10 cellular contexts compared by ENCODE assay signal in the genomic region with DNA sequence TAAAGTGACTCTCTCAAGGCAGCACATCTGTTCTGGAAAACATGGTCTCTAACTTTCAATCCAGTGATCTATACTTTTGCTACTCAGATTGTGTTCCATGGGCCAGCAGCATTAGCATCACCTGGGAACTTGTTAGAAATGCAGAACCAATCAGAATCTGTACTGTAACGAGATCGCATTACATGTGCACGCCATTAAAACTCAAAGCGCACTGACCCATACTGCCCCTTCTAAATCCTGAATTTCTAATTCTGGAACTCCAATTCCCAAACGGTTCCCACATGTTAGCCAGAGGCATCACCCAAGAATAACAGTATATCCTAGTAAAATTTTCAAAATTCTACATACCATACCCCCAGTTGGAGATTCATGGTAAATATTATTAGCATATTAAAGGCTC. TPM values are rescaled to one million over a fixed set of nuclear protein-coding genes. Genes with fewer than 3 reads are reported as not detected.
DNase-seq lines count a peak whose midpoint lies in the region; ATAC-seq, FAIRE-seq and TF ChIP-seq lines count a peak whose summit lies in the region.
"Had no signal": no experiment of that assay in that cellular context is flagged by ENCODE, and none has a peak within 500 bp of the region (broad histone marks: within the 10 kb centered on the region; RNA-seq: fewer than 3 reads in every experiment).

No MANE protein-coding gene starts in this region.

- no peak for TF ChIP-seq CTCF in kidney (IDR thresholded peaks at IDR 0.05; ENCODE audit: borderline replicate concordance, extremely low read depth, insufficient read depth)
- TF ChIP-seq CTCF in thoracic aorta (IDR thresholded peaks at IDR 0.05) = no peak

- H3K4me1 ChIP-seq in kidney (ENCODE audit: control insufficient read depth in 1 of 2, insufficient read depth in 1 of 2, low read depth in 1 of 2, low read length in 2 of 2) (peaks cover 9 to 13% of the 10 kb centered on the region in 2 donors), thoracic aorta (ENCODE audit: control insufficient read depth in 1 of 2, low read depth in 2 of 2) (peaks cover 19 to 43% of the 10 kb centered on the region in 2 donors)

- FAIRE-seq in kidney (lab: Jason Lieb, UNC) = no peak

- H3K9ac ChIP-seq in kidney (ENCODE audit: low read length in 2 of 2) = no peak overlapping the region

- peaks cover 4% of the 10 kb centered on the region for H3K4me1 Mint-ChIP-seq in activated CD4-positive, alpha-beta memory T cell treated with anti-CD3 and anti-CD28 coated beads for 36 hours (ENCODE audit: low read depth)
- H3K4me1 Mint-ChIP-seq in activated CD4-positive, alpha-beta memory T cell treated with anti-CD3 and anti-CD28 coated beads, Interleukin-2, amount 10 ng/mL, durations not matched to agents 7 days and 5 days = peaks cover 12% of the 10 kb centered on the region
- H3K4me1 Mint-ChIP-seq in activated T-helper 2 cell treated with anti-CD3 and anti-CD28 coated beads, Interferon-gamma antibody, Interleukin-2, Interleukin-4, amounts not matched to agents 10 μg/mL and 5 μg/mL and 100 μg/mL, durations not matched to agents 14 hours and 24 hours and 36 hours (ENCODE audit: low read depth) = peaks cover 9% of the 10 kb centered on the region

- H3K4me3 ChIP-seq in kidney (ENCODE audit: low read length in 2 of 2) (peak overlapping the region; percentile 69 to 85), thoracic aorta (peak overlapping the region; percentile 86)

- intact Hi-C loops in activated CD4-positive, alpha-beta memory T cell treated with anti-CD3 and anti-CD28 coated beads for 36 hours (cut with micrococcal nuclease) = loop anchor here (5.0 to 10.0 kb wide), 2 partner anchors 138 to 566 kb away; partner anchors contain the start of gene STAMBP
- intact Hi-C loops in activated T-helper 2 cell treated with anti-CD3 and anti-CD28 coated beads, Interferon-gamma antibody, Interleukin-2, Interleukin-4, amounts not matched to agents 10 μg/mL and 5 μg/mL and 100 μg/mL, durations not matched to agents 14 hours and 24 hours and 36 hours (cut with micrococcal nuclease) = loop anchor here (5.0 kb wide), 1 partner anchor 138 kb away; no protein-coding TSS in a partner anchor
- intact Hi-C loops in kidney (cut with DNase I) = no loop called here

- POLR2A ChIA-PET in activated CD4-positive, alpha-beta memory T cell treated with anti-CD3 and anti-CD28 coated beads for 36 hours (lab: Charles Lee) = interaction anchor here (0.8 to 1.9 kb wide), 3 partner anchors 31 to 212 kb away, joined by 3 to 8 read pairs (median 4); partner anchors contain the start of genes C2orf81, MOB1A and WDR54
- POLR2A ChIA-PET in activated CD4-positive, alpha-beta memory T cell treated with anti-CD3 and anti-CD28 coated beads, Interleukin-2, amount 10 ng/mL, durations not matched to agents 7 days and 5 days (lab: Charles Lee) = interaction anchor here (0.5 to 2.6 kb wide), 14 partner anchors 9 to 460 kb away, joined by 3 to 15 read pairs (median 4); partner anchors contain the start of genes BOLA3, C2orf81, DCTN1 and INO80B

- CTCF ChIA-PET in activated CD4-positive, alpha-beta memory T cell treated with anti-CD3 and anti-CD28 coated beads for 36 hours (lab: Charles Lee) = interaction anchor here (0.6 to 6.9 kb wide), 16 partner anchors 9 to 653 kb away, joined by 3 to 46 read pairs (median 5); partner anchors contain the start of genes C2orf81, DCTN1, MOB1A and MRPL53
- CTCF ChIA-PET in activated CD4-positive, alpha-beta memory T cell treated with anti-CD3 and anti-CD28 coated beads, Interleukin-2, amount 10 ng/mL, durations not matched to agents 7 days and 5 days (lab: Charles Lee) = interaction anchor here (0.7 to 3.0 kb wide), 15 partner anchors 8 to 566 kb away, joined by 3 to 19 read pairs (median 4); partner anchors contain the start of genes BOLA3, C2orf81, DCTN1 and MOB1A

- H3K9me3 ChIP-seq in kidney (ENCODE audit: control insufficient read depth in 1 of 2, low read length in 2 of 2) (no peaks in the 10 kb centered on the region), thoracic aorta (no peaks in the 10 kb centered on the region)

- no peaks in the 10 kb centered on the region for H3K9me3 Mint-ChIP-seq in activated CD4-positive, alpha-beta memory T cell treated with anti-CD3 and anti-CD28 coated beads for 36 hours
- no peaks in the 10 kb centered on the region for H3K9me3 Mint-ChIP-seq in activated CD4-positive, alpha-beta memory T cell treated with anti-CD3 and anti-CD28 coated beads, Interleukin-2, amount 10 ng/mL, durations not matched to agents 7 days and 5 days
- H3K9me3 Mint-ChIP-seq in activated T-helper 2 cell treated with anti-CD3 and anti-CD28 coated beads, Interferon-gamma antibody, Interleukin-2, Interleukin-4, amounts not matched to agents 10 μg/mL and 5 μg/mL and 100 μg/mL, durations not matched to agents 14 hours and 24 hours and 36 hours = no peaks in the 10 kb centered on the region

- no peak for ATAC-seq in thoracic aorta (ENCODE audit: insufficient number of reproducible peaks, low FRiP score, low read depth)
- no peak for ATAC-seq in HG03175 (IDR thresholded peaks at IDR 0.05; ENCODE audit: unreplicated experiment)

- no peaks in the 10 kb centered on the region for H3K27me3 Mint-ChIP-seq in activated CD4-positive, alpha-beta memory T cell treated with anti-CD3 and anti-CD28 coated beads for 36 hours
- peaks cover 6% of the 10 kb centered on the region for H3K27me3 Mint-ChIP-seq in activated CD4-positive, alpha-beta memory T cell treated with anti-CD3 and anti-CD28 coated beads, Interleukin-2, amount 10 ng/mL, durations not matched to agents 7 days and 5 days
- peaks cover 6% of the 10 kb centered on the region for H3K27me3 Mint-ChIP-seq in activated T-helper 2 cell treated with anti-CD3 and anti-CD28 coated beads, Interferon-gamma antibody, Interleukin-2, Interleukin-4, amounts not matched to agents 10 μg/mL and 5 μg/mL and 100 μg/mL, durations not matched to agents 14 hours and 24 hours and 36 hours (ENCODE audit: low read depth)

- H3K27me3 ChIP-seq in thoracic aorta (replicated peaks; ENCODE audit: insufficient read depth) = no peaks in the 10 kb centered on the region

- no peak overlapping the region for H3K27ac ChIP-seq in kidney (ENCODE audit: low read depth in 2 of 2, low read length in 2 of 2)
- H3K27ac ChIP-seq in thoracic aorta = no peak overlapping the region

- peak overlapping the region; percentile 60 for H3K4me3 Mint-ChIP-seq in activated CD4-positive, alpha-beta memory T cell treated with anti-CD3 and anti-CD28 coated beads for 36 hours
- no peak overlapping the region for H3K4me3 Mint-ChIP-seq in activated CD4-positive, alpha-beta memory T cell treated with anti-CD3 and anti-CD28 coated beads, Interleukin-2, amount 10 ng/mL, durations not matched to agents 7 days and 5 days
- H3K4me3 Mint-ChIP-seq in activated T-helper 2 cell treated with anti-CD3 and anti-CD28 coated beads, Interferon-gamma antibody, Interleukin-2, Interleukin-4, amounts not matched to agents 10 μg/mL and 5 μg/mL and 100 μg/mL, durations not matched to agents 14 hours and 24 hours and 36 hours (ENCODE audit: low read depth) = peak overlapping the region; percentile 92

- H3K36me3 ChIP-seq in kidney (ENCODE audit: control insufficient read depth in 1 of 2, insufficient read depth in 2 of 2, low read length in 2 of 2) (no peaks in the 10 kb centered on the region), thoracic aorta (no peaks in the 10 kb centered on the region)

- H3K27ac Mint-ChIP-seq in activated CD4-positive, alpha-beta memory T cell treated with anti-CD3 and anti-CD28 coated beads for 36 hours = no peak overlapping the region
- no peak overlapping the region for H3K27ac Mint-ChIP-seq in activated CD4-positive, alpha-beta memory T cell treated with anti-CD3 and anti-CD28 coated beads, Interleukin-2, amount 10 ng/mL, durations not matched to agents 7 days and 5 days
- peak overlapping the region; percentile 18 for H3K27ac Mint-ChIP-seq in activated T-helper 2 cell treated with anti-CD3 and anti-CD28 coated beads, Interferon-gamma antibody, Interleukin-2, Interleukin-4, amounts not matched to agents 10 μg/mL and 5 μg/mL and 100 μg/mL, durations not matched to agents 14 hours and 24 hours and 36 hours

- no peaks in the 10 kb centered on the region for H3K36me3 Mint-ChIP-seq in activated CD4-positive, alpha-beta memory T cell treated with anti-CD3 and anti-CD28 coated beads for 36 hours
- H3K36me3 Mint-ChIP-seq in activated CD4-positive, alpha-beta memory T cell treated with anti-CD3 and anti-CD28 coated beads, Interleukin-2, amount 10 ng/mL, durations not matched to agents 7 days and 5 days (ENCODE audit: low read depth) = no peaks in the 10 kb centered on the region
- no peaks in the 10 kb centered on the region for H3K36me3 Mint-ChIP-seq in activated T-helper 2 cell treated with anti-CD3 and anti-CD28 coated beads, Interferon-gamma antibody, Interleukin-2, Interleukin-4, amounts not matched to agents 10 μg/mL and 5 μg/mL and 100 μg/mL, durations not matched to agents 14 hours and 24 hours and 36 hours (ENCODE audit: low read depth)

- DNase-seq in activated CD4-positive, alpha-beta memory T cell treated with anti-CD3 and anti-CD28 coated beads for 36 hours = no peak
- no peak for DNase-seq in activated CD4-positive, alpha-beta memory T cell treated with anti-CD3 and anti-CD28 coated beads, Interleukin-2, amount 10 ng/mL, durations not matched to agents 7 days and 5 days
- no peak for DNase-seq in activated T-helper 2 cell treated with anti-CD3 and anti-CD28 coated beads, Interferon-gamma antibody, Interleukin-2, Interleukin-4, amounts not matched to agents 10 μg/mL and 5 μg/mL and 100 μg/mL, durations not matched to agents 14 hours and 24 hours and 36 hours (ENCODE audit: low spot score)
- DNase-seq in kidney (no peak), thoracic aorta (ENCODE audit: low spot score) (no peak)
- no peak for DNase-seq in stimulated activated CD4-positive, alpha-beta T cell treated with anti-CD3 and anti-CD28 coated beads, Interleukin-4, amount 100 ng/mL, for 4 hours
- DNase-seq in activated T-cell treated with anti-CD3 and anti-CD28 coated beads, Interleukin-2, amount 50 U/mL, for 1 hour = no peak
- DNase-seq: activated CD8-positive, alpha-beta memory T cell treated with anti-CD3 and anti-CD28 coated beads for 24 hours; NCI-H1105 treated with DMSO at 0.1 percent for 48 hours had no signal

RNA-seq across cellular contexts. Expression of gene DCTN1, which starts 10.5 kb away (rescaled TPM):
- 10 to 100 TPM; 75.6 to 79.5 TPM for total RNA-seq in activated CD4-positive, alpha-beta memory T cell treated with anti-CD3 and anti-CD28 coated beads for 36 hours
- total RNA-seq in activated CD4-positive, alpha-beta memory T cell treated with anti-CD3 and anti-CD28 coated beads, Interleukin-2, amount 10 ng/mL, durations not matched to agents 7 days and 5 days = 10 to 100 TPM; 88.9 to 99.7 TPM
- total RNA-seq in activated T-helper 2 cell treated with anti-CD3 and anti-CD28 coated beads, Interferon-gamma antibody, Interleukin-2, Interleukin-4, amounts not matched to agents 10 μg/mL and 5 μg/mL and 100 μg/mL, durations not matched to agents 14 hours and 24 hours and 36 hours = 91.1 and 104 TPM in 2 replicates
- total RNA-seq in kidney = 134 TPM
- 191 TPM for polyA plus RNA-seq in kidney (ENCODE audit: insufficient read depth, low read depth, low replicate concordance)
- 100 to 1,000 TPM; 123 to 332 TPM for total RNA-seq in thoracic aorta

RNA-seq across cellular contexts. Expression of gene C2orf81, which starts 30.8 kb away (rescaled TPM):
- 1 to 10 TPM; 2.4 to 2.8 TPM for total RNA-seq in activated CD4-positive, alpha-beta memory T cell treated with anti-CD3 and anti-CD28 coated beads for 36 hours
- total RNA-seq in activated CD4-positive, alpha-beta memory T cell treated with anti-CD3 and anti-CD28 coated beads, Interleukin-2, amount 10 ng/mL, durations not matched to agents 7 days and 5 days = 1 to 10 TPM; 1.2 to 1.6 TPM
- 1.6 and 1.9 TPM in 2 replicates for total RNA-seq in activated T-helper 2 cell treated with anti-CD3 and anti-CD28 coated beads, Interferon-gamma antibody, Interleukin-2, Interleukin-4, amounts not matched to agents 10 μg/mL and 5 μg/mL and 100 μg/mL, durations not matched to agents 14 hours and 24 hours and 36 hours
- total RNA-seq in kidney (11.6 TPM), thoracic aorta (1 to 10 TPM; 1.7 to 1.9 TPM)
- polyA plus RNA-seq in kidney (ENCODE audit: insufficient read depth, low read depth, low replicate concordance) = 8.8 TPM

RNA-seq across cellular contexts. Expression of gene WDR54, which starts 30.9 kb away (rescaled TPM):
- total RNA-seq in activated CD4-positive, alpha-beta memory T cell treated with anti-CD3 and anti-CD28 coated beads for 36 hours = 100 to 1,000 TPM; 101 TPM
- 100 to 1,000 TPM; 102 to 105 TPM for total RNA-seq in activated CD4-positive, alpha-beta memory T cell treated with anti-CD3 and anti-CD28 coated beads, Interleukin-2, amount 10 ng/mL, durations not matched to agents 7 days and 5 days
- 76.7 and 78.0 TPM in 2 replicates for total RNA-seq in activated T-helper 2 cell treated with anti-CD3 and anti-CD28 coated beads, Interferon-gamma antibody, Interleukin-2, Interleukin-4, amounts not matched to agents 10 μg/mL and 5 μg/mL and 100 μg/mL, durations not matched to agents 14 hours and 24 hours and 36 hours
- total RNA-seq in kidney = 23.3 TPM
- 37.6 TPM for polyA plus RNA-seq in kidney (ENCODE audit: insufficient read depth, low read depth, low replicate concordance)
- total RNA-seq in thoracic aorta = 1 to 10 TPM; 6.1 to 6.2 TPM

RNA-seq across cellular contexts. Expression of gene SLC4A5, which starts 47.4 kb away (rescaled TPM):
- 1 to 10 TPM; 2.9 to 3.1 TPM for total RNA-seq in activated CD4-positive, alpha-beta memory T cell treated with anti-CD3 and anti-CD28 coated beads for 36 hours
- total RNA-seq in activated CD4-positive, alpha-beta memory T cell treated with anti-CD3 and anti-CD28 coated beads, Interleukin-2, amount 10 ng/mL, durations not matched to agents 7 days and 5 days = 1 to 10 TPM; 2.5 to 3.4 TPM
- total RNA-seq in activated T-helper 2 cell treated with anti-CD3 and anti-CD28 coated beads, Interferon-gamma antibody, Interleukin-2, Interleukin-4, amounts not matched to agents 10 μg/mL and 5 μg/mL and 100 μg/mL, durations not matched to agents 14 hours and 24 hours and 36 hours = 1.2 and 1.8 TPM in 2 replicates
- total RNA-seq in kidney = 5.2 TPM
- 1.1 TPM for polyA plus RNA-seq in kidney (ENCODE audit: insufficient read depth, low read depth, low replicate concordance)
- 1 to 10 TPM; 2.2 to 9.5 TPM for total RNA-seq in thoracic aorta

RNA-seq across cellular contexts. Expression of gene RTKN, which starts 51.1 kb away (rescaled TPM):
- total RNA-seq in activated CD4-positive, alpha-beta memory T cell treated with anti-CD3 and anti-CD28 coated beads for 36 hours = 1 to 10 TPM; 1.4 to 1.6 TPM
- 1 to 10 TPM; 1.1 TPM for total RNA-seq in activated CD4-positive, alpha-beta memory T cell treated with anti-CD3 and anti-CD28 coated beads, Interleukin-2, amount 10 ng/mL, durations not matched to agents 7 days and 5 days
- 2.2 and 3.9 TPM in 2 replicates for total RNA-seq in activated T-helper 2 cell treated with anti-CD3 and anti-CD28 coated beads, Interferon-gamma antibody, Interleukin-2, Interleukin-4, amounts not matched to agents 10 μg/mL and 5 μg/mL and 100 μg/mL, durations not matched to agents 14 hours and 24 hours and 36 hours
- total RNA-seq in kidney = 76.4 TPM
- polyA plus RNA-seq in kidney (ENCODE audit: insufficient read depth, low read depth, low replicate concordance) = 95.6 TPM
- total RNA-seq in thoracic aorta = 10 to 100 TPM; 23.2 to 25.6 TPM
